Comparison of ENCODE assay signal across 18 cellular contexts in genomic region chr2:234305846-234306245, GRCh38.
DNase-seq lines count a peak whose midpoint lies in the region; ATAC-seq and TF ChIP-seq lines count a peak whose summit lies in the region.
"Had no signal": no experiment of that assay in that cellular context is flagged by ENCODE, and none has a peak within 500 bp of the region (broad histone marks: within the 10 kb centered on the region; RNA-seq: fewer than 3 reads in every experiment).

No MANE protein-coding gene starts in this region.

- no peak for TF ChIP-seq CTCF in breast epithelium (IDR thresholded peaks at IDR 0.05)
- no peak for TF ChIP-seq CTCF in ascending aorta (IDR thresholded peaks at IDR 0.05)

- H3K36me3 ChIP-seq in CD4-positive, alpha-beta memory T cell (ENCODE audit: insufficient read depth, low read length), result no peaks in the 10 kb centered on the region
- no peaks in the 10 kb centered on the region for H3K36me3 ChIP-seq in HUES64 (ENCODE audit: insufficient read depth, low read length)
- H3K36me3 ChIP-seq in breast epithelium, result no peaks in the 10 kb centered on the region
- no peaks in the 10 kb centered on the region for H3K36me3 ChIP-seq in ascending aorta
- H3K36me3 ChIP-seq: heart left ventricle, WERI-Rb-1 had no signal

- H3K9me3 Mint-ChIP-seq in CD4-positive, alpha-beta memory T cell, result peaks cover 0 to 2% (median 0%) of the 10 kb centered on the region in 8 donors

- no peak for DNase-seq in CD4-positive, alpha-beta memory T cell
- DNase-seq in breast epithelium (ENCODE audit: low spot score in 2 of 2) (no peak), myocyte (ENCODE audit: low read depth) (peak; percentile 50), NCI-H1048 (lab: John Stamatoyannopoulos, UW) (no peak), ascending aorta (ENCODE audit: low spot score in 2 of 2) (no peak), NCI-H2227 (lab: John Stamatoyannopoulos, UW; ENCODE audit: unreplicated experiment) (no peak)
- DNase-seq: activated gamma-delta T cell, DMS153, heart left ventricle, NCI-H2107, NCI-H69, right cardiac atrium, substantia nigra, SW 1271, WERI-Rb-1 had no signal

- POLR2A ChIA-PET in CD4-positive, alpha-beta memory T cell (lab: Charles Lee; ENCODE audit: partially characterized antibody), result interaction anchor here (5.1 kb wide), 1 partner anchor 14 kb away, joined by 88 read pairs; no protein-coding TSS in a partner anchor

- CTCF ChIA-PET in CD4-positive, alpha-beta memory T cell (lab: Charles Lee; ENCODE audit: partially characterized antibody), result interaction anchor here (1.1 kb wide), 1 partner anchor 8 kb away, joined by 3 read pairs; no protein-coding TSS in a partner anchor

- no peaks in the 10 kb centered on the region for H3K27me3 Mint-ChIP-seq in CD4-positive, alpha-beta memory T cell

- WGBS in HUES64, result 74% methylated on average over 4 of the region's 4 CpGs

- no peak for ATAC-seq in activated CD4-positive, CD25-positive, alpha-beta regulatory T cell treated with anti-CD3 and anti-CD28 coated beads, Interleukin-2, amount 50 U/mL, for 24 hours
- ATAC-seq: heart left ventricle had no signal

- H3K4me3 ChIP-seq in CD4-positive, alpha-beta memory T cell (ENCODE audit: low read length in 2 of 2), result no peak overlapping the region
- H3K4me3 ChIP-seq in HUES64 (ENCODE audit: low read length) (no peak overlapping the region), breast epithelium (no peak overlapping the region), ascending aorta (no peak overlapping the region)
- H3K4me3 ChIP-seq: heart left ventricle had no signal

- intact Hi-C loops in CD4-positive, alpha-beta memory T cell (cut with micrococcal nuclease), result loop anchor here (5.0 kb wide), 1 partner anchor 121 kb away; no protein-coding TSS in a partner anchor
- intact Hi-C loops in breast epithelium (cut with DNase I; ENCODE audit: low total_unique reads), result no loop called here
- intact Hi-C loops in ascending aorta (cut with DNase I), result no loop called here

- H3K9ac ChIP-seq in HUES64 (ENCODE audit: low read depth, low read length), result no peak overlapping the region

- no peaks in the 10 kb centered on the region for H3K36me3 Mint-ChIP-seq in CD4-positive, alpha-beta memory T cell

- TF ChIP-seq POLR2A in breast epithelium (IDR thresholded peaks at IDR 0.05), result no peak

- peak overlapping the region in 5 of 7 donors; percentile 30 to 79 (median 39) for H3K27ac Mint-ChIP-seq in CD4-positive, alpha-beta memory T cell
- H3K27ac Mint-ChIP-seq: B cell had no signal

- H3K4me3 Mint-ChIP-seq in CD4-positive, alpha-beta memory T cell, result no peak overlapping the region
- H3K4me3 Mint-ChIP-seq: B cell had no signal

- H3K9me3 ChIP-seq in CD4-positive, alpha-beta memory T cell (ENCODE audit: control insufficient read depth in 1 of 2, low read length in 2 of 2), result no peaks in the 10 kb centered on the region
- peaks cover 2% of the 10 kb centered on the region; the same call in 1 of the 2 replicates for H3K9me3 ChIP-seq in HUES64 (ENCODE audit: insufficient read depth, low read depth, low read length)
- no peaks in the 10 kb centered on the region for H3K9me3 ChIP-seq in breast epithelium
- H3K9me3 ChIP-seq in ascending aorta, result no peaks in the 10 kb centered on the region
- H3K9me3 ChIP-seq: heart left ventricle had no signal

- H3K4me1 ChIP-seq in CD4-positive, alpha-beta memory T cell (ENCODE audit: insufficient read depth, low read length), result peaks cover 44% of the 10 kb centered on the region
- H3K4me1 ChIP-seq in HUES64 (ENCODE audit: insufficient read depth, low read length) (peaks cover 22% of the 10 kb centered on the region; the same call in 1 of the 2 replicates), breast epithelium (peaks cover 0 to 4% of the 10 kb centered on the region in 2 donors), ascending aorta (no peaks in the 10 kb centered on the region)

- H3K27ac ChIP-seq in CD4-positive, alpha-beta memory T cell (ENCODE audit: low read depth, low read length), result no peak overlapping the region
- H3K27ac ChIP-seq in HUES64 (ENCODE audit: low read depth, low read length) (peak overlapping the region; percentile 21), breast epithelium (peak overlapping the region; percentile 8 to 11), ascending aorta (no peak overlapping the region)
- H3K27ac ChIP-seq: heart left ventricle, WERI-Rb-1 had no signal

- H3K4me1 Mint-ChIP-seq in CD4-positive, alpha-beta memory T cell, result peaks cover 48 to 67% (median 58%) of the 10 kb centered on the region in 4 donors

- no peaks in the 10 kb centered on the region for H3K27me3 ChIP-seq in CD4-positive, alpha-beta memory T cell (ENCODE audit: insufficient read depth, low read length)
- H3K27me3 ChIP-seq in HUES64 (ENCODE audit: insufficient read depth, low read length) (no peaks in the 10 kb centered on the region), breast epithelium (no peaks in the 10 kb centered on the region), ascending aorta (no peaks in the 10 kb centered on the region)

Comparison
In these comparisons a context has a peak if more than half of its experiments do, and no peak if none do; other contexts are left out.
1. H3K27ac ChIP-seq: peak in HUES64 (single experiment) and breast epithelium (2 of 2); none in CD4-positive, alpha-beta memory T cell (single experiment) and ascending aorta (0 of 2).